1 cellular context compared by ENCODE assay signal in the genomic region with DNA sequence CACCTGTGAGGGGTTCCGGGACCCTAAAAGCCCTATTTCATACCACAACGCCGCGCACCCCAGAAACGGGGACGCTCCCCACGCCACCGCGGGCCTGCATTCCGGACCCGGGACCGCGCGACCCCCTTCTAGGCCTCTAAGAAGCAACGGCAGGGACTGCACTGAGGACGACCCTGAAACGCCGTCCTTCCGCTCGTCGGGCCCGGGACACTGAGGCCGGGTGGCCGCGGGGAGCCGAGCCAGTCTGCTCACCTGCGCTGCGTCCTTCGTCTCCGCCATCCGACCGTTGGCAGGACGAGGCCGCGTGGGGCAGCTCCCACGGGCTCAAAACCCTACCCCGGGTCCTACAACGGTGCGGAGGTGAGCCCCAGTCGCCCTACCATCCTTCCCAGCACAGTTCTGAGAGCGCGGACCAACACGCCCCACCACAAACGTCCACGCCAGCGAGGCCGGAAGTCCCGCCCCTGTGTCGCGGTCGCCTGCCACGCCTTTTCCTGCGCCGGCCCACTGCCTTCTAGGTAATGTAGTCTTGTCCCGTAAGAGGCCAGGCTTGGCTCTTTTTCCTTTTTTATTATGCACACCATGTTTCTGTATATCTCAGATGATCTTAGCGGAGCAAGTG.
TF ChIP-seq lines count a peak whose summit lies in the region.

A gene (minus strand): TSS at position 460 of the 622 bp plus-strand sequence. CDS start 181 bp downstream, at position 279.

TF ChIP-seq in K562, 482 proteins besides CTCF, POLR2A, EP300 and RAD21 (continued from another document and continues in another):
- TF ChIP-seq, protein P1, sequence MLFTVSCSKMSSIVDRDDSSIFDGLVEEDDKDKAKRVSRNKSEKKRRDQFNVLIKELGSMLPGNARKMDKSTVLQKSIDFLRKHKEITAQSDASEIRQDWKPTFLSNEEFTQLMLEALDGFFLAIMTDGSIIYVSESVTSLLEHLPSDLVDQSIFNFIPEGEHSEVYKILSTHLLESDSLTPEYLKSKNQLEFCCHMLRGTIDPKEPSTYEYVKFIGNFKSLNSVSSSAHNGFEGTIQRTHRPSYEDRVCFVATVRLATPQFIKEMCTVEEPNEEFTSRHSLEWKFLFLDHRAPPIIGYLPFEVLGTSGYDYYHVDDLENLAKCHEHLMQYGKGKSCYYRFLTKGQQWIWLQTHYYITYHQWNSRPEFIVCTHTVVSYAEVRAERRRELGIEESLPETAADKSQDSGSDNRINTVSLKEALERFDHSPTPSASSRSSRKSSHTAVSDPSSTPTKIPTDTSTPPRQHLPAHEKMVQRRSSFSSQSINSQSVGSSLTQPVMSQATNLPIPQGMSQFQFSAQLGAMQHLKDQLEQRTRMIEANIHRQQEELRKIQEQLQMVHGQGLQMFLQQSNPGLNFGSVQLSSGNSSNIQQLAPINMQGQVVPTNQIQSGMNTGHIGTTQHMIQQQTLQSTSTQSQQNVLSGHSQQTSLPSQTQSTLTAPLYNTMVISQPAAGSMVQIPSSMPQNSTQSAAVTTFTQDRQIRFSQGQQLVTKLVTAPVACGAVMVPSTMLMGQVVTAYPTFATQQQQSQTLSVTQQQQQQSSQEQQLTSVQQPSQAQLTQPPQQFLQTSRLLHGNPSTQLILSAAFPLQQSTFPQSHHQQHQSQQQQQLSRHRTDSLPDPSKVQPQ (CRISPR knock-in tag; IDR thresholded peaks at IDR 0.05; ENCODE audit: borderline replicate concordance) = no peak
- TF ChIP-seq, protein P2, sequence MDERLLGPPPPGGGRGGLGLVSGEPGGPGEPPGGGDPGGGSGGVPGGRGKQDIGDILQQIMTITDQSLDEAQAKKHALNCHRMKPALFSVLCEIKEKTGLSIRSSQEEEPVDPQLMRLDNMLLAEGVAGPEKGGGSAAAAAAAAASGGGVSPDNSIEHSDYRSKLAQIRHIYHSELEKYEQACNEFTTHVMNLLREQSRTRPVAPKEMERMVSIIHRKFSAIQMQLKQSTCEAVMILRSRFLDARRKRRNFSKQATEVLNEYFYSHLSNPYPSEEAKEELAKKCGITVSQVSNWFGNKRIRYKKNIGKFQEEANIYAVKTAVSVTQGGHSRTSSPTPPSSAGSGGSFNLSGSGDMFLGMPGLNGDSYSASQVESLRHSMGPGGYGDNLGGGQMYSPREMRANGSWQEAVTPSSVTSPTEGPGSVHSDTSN (CRISPR knock-in tag; IDR thresholded peaks at IDR 0.05; ENCODE audit: low read depth) = no peak
- TF ChIP-seq, protein P2 (tag; conservative IDR thresholded peaks at IDR 0.05; ENCODE audit: low read depth) = no peak
- TF ChIP-seq ELF2 (CRISPR knock-in tag; IDR thresholded peaks at IDR 0.05) = no peak
- no peak for TF ChIP-seq PCBP1 (IDR thresholded peaks at IDR 0.05; ENCODE audit: low read depth, low read length, poor library complexity, severe bottlenecking)
- TF ChIP-seq, protein P3, sequence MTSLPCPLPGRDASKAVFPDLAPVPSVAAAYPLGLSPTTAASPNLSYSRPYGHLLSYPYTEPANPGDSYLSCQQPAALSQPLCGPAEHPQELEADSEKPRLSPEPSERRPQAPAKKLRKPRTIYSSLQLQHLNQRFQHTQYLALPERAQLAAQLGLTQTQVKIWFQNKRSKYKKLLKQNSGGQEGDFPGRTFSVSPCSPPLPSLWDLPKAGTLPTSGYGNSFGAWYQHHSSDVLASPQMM (CRISPR knock-in tag; IDR thresholded peaks at IDR 0.05) = no peak
- no peak for TF ChIP-seq LEF1 (IDR thresholded peaks at IDR 0.05)
- TF ChIP-seq SRSF9 (IDR thresholded peaks at IDR 0.05; ENCODE audit: borderline replicate concordance, low read depth, low read length) = no peak
- peak; percentile 68; the same call in 1 of the 2 replicates for TF ChIP-seq EP400 (IDR thresholded peaks at IDR 0.05)
- no peak for TF ChIP-seq ZNF551 (CRISPR knock-in tag; IDR thresholded peaks at IDR 0.05)
- TF ChIP-seq, protein P4, sequence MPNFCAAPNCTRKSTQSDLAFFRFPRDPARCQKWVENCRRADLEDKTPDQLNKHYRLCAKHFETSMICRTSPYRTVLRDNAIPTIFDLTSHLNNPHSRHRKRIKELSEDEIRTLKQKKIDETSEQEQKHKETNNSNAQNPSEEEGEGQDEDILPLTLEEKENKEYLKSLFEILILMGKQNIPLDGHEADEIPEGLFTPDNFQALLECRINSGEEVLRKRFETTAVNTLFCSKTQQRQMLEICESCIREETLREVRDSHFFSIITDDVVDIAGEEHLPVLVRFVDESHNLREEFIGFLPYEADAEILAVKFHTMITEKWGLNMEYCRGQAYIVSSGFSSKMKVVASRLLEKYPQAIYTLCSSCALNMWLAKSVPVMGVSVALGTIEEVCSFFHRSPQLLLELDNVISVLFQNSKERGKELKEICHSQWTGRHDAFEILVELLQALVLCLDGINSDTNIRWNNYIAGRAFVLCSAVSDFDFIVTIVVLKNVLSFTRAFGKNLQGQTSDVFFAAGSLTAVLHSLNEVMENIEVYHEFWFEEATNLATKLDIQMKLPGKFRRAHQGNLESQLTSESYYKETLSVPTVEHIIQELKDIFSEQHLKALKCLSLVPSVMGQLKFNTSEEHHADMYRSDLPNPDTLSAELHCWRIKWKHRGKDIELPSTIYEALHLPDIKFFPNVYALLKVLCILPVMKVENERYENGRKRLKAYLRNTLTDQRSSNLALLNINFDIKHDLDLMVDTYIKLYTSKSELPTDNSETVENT (CRISPR knock-in tag; IDR thresholded peaks at IDR 0.05) = no peak
- TF ChIP-seq, protein P5, sequence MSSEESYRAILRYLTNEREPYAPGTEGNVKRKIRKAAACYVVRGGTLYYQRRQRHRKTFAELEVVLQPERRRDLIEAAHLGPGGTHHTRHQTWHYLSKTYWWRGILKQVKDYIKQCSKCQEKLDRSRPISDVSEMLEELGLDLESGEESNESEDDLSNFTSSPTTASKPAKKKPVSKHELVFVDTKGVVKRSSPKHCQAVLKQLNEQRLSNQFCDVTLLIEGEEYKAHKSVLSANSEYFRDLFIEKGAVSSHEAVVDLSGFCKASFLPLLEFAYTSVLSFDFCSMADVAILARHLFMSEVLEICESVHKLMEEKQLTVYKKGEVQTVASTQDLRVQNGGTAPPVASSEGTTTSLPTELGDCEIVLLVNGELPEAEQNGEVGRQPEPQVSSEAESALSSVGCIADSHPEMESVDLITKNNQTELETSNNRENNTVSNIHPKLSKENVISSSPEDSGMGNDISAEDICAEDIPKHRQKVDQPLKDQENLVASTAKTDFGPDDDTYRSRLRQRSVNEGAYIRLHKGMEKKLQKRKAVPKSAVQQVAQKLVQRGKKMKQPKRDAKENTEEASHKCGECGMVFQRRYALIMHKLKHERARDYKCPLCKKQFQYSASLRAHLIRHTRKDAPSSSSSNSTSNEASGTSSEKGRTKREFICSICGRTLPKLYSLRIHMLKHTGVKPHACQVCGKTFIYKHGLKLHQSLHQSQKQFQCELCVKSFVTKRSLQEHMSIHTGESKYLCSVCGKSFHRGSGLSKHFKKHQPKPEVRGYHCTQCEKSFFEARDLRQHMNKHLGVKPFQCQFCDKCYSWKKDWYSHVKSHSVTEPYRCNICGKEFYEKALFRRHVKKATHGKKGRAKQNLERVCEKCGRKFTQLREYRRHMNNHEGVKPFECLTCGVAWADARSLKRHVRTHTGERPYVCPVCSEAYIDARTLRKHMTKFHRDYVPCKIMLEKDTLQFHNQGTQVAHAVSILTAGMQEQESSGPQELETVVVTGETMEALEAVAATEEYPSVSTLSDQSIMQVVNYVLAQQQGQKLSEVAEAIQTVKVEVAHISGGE (CRISPR knock-in tag; IDR thresholded peaks at IDR 0.05) = no peak
- TF ChIP-seq SMAD1 (IDR thresholded peaks at IDR 0.05; ENCODE audit: low read depth, low read length, partially characterized antibody) = no peak
- TF ChIP-seq RHOXF2B (CRISPR knock-in tag; conservative IDR thresholded peaks at IDR 0.05) = no peak
- TF ChIP-seq MEF2A (IDR thresholded peaks at IDR 0.05; ENCODE audit: control insufficient read depth, low read depth, low read length) = no peak
- TF ChIP-seq, protein P6, sequence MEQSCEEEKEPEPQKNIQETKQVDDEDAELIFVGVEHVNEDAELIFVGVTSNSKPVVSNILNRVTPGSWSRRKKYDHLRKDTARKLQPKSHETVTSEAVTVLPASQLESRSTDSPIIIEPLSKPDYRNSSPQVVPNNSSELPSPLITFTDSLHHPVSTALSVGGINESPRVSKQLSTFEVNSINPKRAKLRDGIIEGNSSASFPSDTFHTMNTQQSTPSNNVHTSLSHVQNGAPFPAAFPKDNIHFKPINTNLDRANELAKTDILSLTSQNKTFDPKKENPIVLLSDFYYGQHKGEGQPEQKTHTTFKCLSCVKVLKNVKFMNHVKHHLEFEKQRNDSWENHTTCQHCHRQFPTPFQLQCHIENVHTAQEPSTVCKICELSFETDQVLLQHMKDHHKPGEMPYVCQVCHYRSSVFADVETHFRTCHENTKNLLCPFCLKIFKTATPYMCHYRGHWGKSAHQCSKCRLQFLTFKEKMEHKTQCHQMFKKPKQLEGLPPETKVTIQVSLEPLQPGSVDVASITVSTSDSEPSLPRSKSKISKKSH (CRISPR knock-in tag; IDR thresholded peaks at IDR 0.05) = no peak
- TF ChIP-seq, protein P7, sequence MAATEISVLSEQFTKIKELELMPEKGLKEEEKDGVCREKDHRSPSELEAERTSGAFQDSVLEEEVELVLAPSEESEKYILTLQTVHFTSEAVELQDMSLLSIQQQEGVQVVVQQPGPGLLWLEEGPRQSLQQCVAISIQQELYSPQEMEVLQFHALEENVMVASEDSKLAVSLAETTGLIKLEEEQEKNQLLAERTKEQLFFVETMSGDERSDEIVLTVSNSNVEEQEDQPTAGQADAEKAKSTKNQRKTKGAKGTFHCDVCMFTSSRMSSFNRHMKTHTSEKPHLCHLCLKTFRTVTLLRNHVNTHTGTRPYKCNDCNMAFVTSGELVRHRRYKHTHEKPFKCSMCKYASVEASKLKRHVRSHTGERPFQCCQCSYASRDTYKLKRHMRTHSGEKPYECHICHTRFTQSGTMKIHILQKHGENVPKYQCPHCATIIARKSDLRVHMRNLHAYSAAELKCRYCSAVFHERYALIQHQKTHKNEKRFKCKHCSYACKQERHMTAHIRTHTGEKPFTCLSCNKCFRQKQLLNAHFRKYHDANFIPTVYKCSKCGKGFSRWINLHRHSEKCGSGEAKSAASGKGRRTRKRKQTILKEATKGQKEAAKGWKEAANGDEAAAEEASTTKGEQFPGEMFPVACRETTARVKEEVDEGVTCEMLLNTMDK (IDR thresholded peaks at IDR 0.05; ENCODE audit: borderline replicate concordance, insufficient read depth, low read depth, low read length, poor library complexity, severe bottlenecking) = no peak
- TF ChIP-seq SNIP1 (IDR thresholded peaks at IDR 0.05; ENCODE audit: low read depth) = no peak
- TF ChIP-seq ZNF133 (CRISPR knock-in tag; IDR thresholded peaks at IDR 0.05) = no peak
- TF ChIP-seq CXXC5 (CRISPR knock-in tag; IDR thresholded peaks at IDR 0.05) = peak; percentile 82
- no peak for TF ChIP-seq IRF2 (CRISPR knock-in tag; IDR thresholded peaks at IDR 0.05)
- TF ChIP-seq, protein P8, sequence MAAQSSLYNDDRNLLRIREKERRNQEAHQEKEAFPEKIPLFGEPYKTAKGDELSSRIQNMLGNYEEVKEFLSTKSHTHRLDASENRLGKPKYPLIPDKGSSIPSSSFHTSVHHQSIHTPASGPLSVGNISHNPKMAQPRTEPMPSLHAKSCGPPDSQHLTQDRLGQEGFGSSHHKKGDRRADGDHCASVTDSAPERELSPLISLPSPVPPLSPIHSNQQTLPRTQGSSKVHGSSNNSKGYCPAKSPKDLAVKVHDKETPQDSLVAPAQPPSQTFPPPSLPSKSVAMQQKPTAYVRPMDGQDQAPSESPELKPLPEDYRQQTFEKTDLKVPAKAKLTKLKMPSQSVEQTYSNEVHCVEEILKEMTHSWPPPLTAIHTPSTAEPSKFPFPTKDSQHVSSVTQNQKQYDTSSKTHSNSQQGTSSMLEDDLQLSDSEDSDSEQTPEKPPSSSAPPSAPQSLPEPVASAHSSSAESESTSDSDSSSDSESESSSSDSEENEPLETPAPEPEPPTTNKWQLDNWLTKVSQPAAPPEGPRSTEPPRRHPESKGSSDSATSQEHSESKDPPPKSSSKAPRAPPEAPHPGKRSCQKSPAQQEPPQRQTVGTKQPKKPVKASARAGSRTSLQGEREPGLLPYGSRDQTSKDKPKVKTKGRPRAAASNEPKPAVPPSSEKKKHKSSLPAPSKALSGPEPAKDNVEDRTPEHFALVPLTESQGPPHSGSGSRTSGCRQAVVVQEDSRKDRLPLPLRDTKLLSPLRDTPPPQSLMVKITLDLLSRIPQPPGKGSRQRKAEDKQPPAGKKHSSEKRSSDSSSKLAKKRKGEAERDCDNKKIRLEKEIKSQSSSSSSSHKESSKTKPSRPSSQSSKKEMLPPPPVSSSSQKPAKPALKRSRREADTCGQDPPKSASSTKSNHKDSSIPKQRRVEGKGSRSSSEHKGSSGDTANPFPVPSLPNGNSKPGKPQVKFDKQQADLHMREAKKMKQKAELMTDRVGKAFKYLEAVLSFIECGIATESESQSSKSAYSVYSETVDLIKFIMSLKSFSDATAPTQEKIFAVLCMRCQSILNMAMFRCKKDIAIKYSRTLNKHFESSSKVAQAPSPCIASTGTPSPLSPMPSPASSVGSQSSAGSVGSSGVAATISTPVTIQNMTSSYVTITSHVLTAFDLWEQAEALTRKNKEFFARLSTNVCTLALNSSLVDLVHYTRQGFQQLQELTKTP (IDR thresholded peaks at IDR 0.05; ENCODE audit: low read depth in 1 of 2, partially characterized antibody in 2 of 2) = peak in 1 of 2 experiments; percentile 83
- no peak for TF ChIP-seq ARNT (IDR thresholded peaks at IDR 0.05)
- TF ChIP-seq ZKSCAN8 (CRISPR knock-in tag; IDR thresholded peaks at IDR 0.05) = no peak
- TF ChIP-seq MBD2 (IDR thresholded peaks at IDR 0.05; ENCODE audit: borderline replicate concordance, low read depth) = peak; percentile 66
- no peak for TF ChIP-seq FOXA3 (CRISPR knock-in tag; conservative IDR thresholded peaks at IDR 0.05 in 1 of 2, IDR thresholded peaks at IDR 0.05 in 1 of 2)
- TF ChIP-seq KLF13 (tag; IDR thresholded peaks at IDR 0.05; ENCODE audit: borderline replicate concordance, low read depth) = no peak
- TF ChIP-seq, protein P9, sequence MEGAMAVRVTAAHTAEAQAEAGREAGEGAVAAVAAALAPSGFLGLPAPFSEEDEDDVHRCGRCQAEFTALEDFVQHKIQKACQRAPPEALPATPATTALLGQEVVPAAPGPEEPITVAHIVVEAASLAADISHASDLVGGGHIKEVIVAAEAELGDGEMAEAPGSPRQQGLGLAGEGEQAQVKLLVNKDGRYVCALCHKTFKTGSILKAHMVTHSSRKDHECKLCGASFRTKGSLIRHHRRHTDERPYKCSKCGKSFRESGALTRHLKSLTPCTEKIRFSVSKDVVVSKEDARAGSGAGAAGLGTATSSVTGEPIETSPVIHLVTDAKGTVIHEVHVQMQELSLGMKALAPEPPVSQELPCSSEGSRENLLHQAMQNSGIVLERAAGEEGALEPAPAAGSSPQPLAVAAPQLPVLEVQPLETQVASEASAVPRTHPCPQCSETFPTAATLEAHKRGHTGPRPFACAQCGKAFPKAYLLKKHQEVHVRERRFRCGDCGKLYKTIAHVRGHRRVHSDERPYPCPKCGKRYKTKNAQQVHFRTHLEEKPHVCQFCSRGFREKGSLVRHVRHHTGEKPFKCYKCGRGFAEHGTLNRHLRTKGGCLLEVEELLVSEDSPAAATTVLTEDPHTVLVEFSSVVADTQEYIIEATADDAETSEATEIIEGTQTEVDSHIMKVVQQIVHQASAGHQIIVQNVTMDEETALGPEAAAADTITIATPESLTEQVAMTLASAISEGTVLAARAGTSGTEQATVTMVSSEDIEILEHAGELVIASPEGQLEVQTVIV (CRISPR knock-in tag; IDR thresholded peaks at IDR 0.05; ENCODE audit: borderline replicate concordance) = no peak
- no peak for TF ChIP-seq EWSR1 (IDR thresholded peaks at IDR 0.05; ENCODE audit: borderline replicate concordance, low read depth, partially characterized antibody)
- TF ChIP-seq KLF1 (tag; IDR thresholded peaks at IDR 0.05) = 0 out of 2 replicates have a peak, but pooled peaks have one; percentile 25
- no peak for TF ChIP-seq PHB2 (IDR thresholded peaks at IDR 0.05; ENCODE audit: low read depth)
